Comparison of ENCODE assay signal across 1 cellular context in the genomic region with DNA sequence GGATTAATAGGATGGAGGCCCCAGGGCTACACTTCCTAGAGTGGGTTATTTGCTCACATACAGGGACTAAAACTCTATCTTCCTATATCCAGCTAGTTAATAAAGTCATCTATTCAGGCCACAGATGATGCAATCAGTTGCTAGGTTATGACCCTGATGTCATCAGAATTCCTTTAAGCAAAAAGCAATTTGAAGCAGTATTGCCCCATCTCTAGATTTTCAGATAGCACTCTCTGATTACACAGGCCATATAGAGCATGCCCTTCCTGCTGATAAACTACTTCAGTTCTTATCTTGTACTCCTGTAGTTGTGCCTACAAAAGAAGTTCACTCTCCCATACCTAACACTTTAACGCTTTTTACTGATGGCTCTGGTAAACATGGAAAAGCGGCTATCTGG.
TF ChIP-seq lines count a peak whose summit lies in the region.

No MANE protein-coding gene starts in this region.

TF ChIP-seq in HepG2, 621 proteins besides CTCF, POLR2A, EP300 and RAD21 (continued from another document and continues in another):
- TF ChIP-seq, protein P1, sequence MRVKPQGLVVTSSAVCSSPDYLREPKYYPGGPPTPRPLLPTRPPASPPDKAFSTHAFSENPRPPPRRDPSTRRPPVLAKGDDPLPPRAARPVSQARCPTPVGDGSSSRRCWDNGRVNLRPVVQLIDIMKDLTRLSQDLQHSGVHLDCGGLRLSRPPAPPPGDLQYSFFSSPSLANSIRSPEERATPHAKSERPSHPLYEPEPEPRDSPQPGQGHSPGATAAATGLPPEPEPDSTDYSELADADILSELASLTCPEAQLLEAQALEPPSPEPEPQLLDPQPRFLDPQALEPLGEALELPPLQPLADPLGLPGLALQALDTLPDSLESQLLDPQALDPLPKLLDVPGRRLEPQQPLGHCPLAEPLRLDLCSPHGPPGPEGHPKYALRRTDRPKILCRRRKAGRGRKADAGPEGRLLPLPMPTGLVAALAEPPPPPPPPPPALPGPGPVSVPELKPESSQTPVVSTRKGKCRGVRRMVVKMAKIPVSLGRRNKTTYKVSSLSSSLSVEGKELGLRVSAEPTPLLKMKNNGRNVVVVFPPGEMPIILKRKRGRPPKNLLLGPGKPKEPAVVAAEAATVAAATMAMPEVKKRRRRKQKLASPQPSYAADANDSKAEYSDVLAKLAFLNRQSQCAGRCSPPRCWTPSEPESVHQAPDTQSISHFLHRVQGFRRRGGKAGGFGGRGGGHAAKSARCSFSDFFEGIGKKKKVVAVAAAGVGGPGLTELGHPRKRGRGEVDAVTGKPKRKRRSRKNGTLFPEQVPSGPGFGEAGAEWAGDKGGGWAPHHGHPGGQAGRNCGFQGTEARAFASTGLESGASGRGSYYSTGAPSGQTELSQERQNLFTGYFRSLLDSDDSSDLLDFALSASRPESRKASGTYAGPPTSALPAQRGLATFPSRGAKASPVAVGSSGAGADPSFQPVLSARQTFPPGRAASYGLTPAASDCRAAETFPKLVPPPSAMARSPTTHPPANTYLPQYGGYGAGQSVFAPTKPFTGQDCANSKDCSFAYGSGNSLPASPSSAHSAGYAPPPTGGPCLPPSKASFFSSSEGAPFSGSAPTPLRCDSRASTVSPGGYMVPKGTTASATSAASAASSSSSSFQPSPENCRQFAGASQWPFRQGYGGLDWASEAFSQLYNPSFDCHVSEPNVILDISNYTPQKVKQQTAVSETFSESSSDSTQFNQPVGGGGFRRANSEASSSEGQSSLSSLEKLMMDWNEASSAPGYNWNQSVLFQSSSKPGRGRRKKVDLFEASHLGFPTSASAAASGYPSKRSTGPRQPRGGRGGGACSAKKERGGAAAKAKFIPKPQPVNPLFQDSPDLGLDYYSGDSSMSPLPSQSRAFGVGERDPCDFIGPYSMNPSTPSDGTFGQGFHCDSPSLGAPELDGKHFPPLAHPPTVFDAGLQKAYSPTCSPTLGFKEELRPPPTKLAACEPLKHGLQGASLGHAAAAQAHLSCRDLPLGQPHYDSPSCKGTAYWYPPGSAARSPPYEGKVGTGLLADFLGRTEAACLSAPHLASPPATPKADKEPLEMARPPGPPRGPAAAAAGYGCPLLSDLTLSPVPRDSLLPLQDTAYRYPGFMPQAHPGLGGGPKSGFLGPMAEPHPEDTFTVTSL (CRISPR knock-in tag; IDR thresholded peaks at IDR 0.05; ENCODE audit: borderline replicate concordance) = no peak
- TF ChIP-seq ZNF431 (CRISPR knock-in tag; IDR thresholded peaks at IDR 0.05; ENCODE audit: borderline replicate concordance, low read depth) (no peak), ZNF891 (CRISPR knock-in tag; IDR thresholded peaks at IDR 0.05) (no peak), RORA (CRISPR knock-in tag; IDR thresholded peaks at IDR 0.05) (no peak), ZBTB3 (CRISPR knock-in tag; IDR thresholded peaks at IDR 0.05; ENCODE audit: borderline replicate concordance, low read depth) (no peak), RFXAP (CRISPR knock-in tag; IDR thresholded peaks at IDR 0.05; ENCODE audit: borderline replicate concordance) (no peak), REPIN1 (CRISPR knock-in tag; IDR thresholded peaks at IDR 0.05; ENCODE audit: borderline replicate concordance, low read depth) (no peak), ZNF354B (CRISPR knock-in tag; IDR thresholded peaks at IDR 0.05) (no peak), NR2C2 (CRISPR knock-in tag; IDR thresholded peaks at IDR 0.05; ENCODE audit: borderline replicate concordance) (0 out of 2 replicates have a peak, but pooled peaks have one; percentile 46), YEATS2 (CRISPR knock-in tag; IDR thresholded peaks at IDR 0.05; ENCODE audit: borderline replicate concordance) (no peak), MIER2 (CRISPR knock-in tag; IDR thresholded peaks at IDR 0.05) (no peak), NCOA2 (CRISPR knock-in tag; IDR thresholded peaks at IDR 0.05) (peak; percentile 61), PCBP1 (IDR thresholded peaks at IDR 0.05; ENCODE audit: borderline replicate concordance, low read depth, low read length) (no peak), NR1H2 (CRISPR knock-in tag; IDR thresholded peaks at IDR 0.05; ENCODE audit: borderline replicate concordance, low read depth) (no peak), ZNF878 (CRISPR knock-in tag; IDR thresholded peaks at IDR 0.05) (no peak), SNAPC2 (CRISPR knock-in tag; IDR thresholded peaks at IDR 0.05) (no peak), ZNF792 (CRISPR knock-in tag; IDR thresholded peaks at IDR 0.05) (no peak), KDM5B (CRISPR knock-in tag; IDR thresholded peaks at IDR 0.05; ENCODE audit: borderline replicate concordance) (no peak), SOX6 (IDR thresholded peaks at IDR 0.05) (no peak), SOX6 (CRISPR knock-in tag; IDR thresholded peaks at IDR 0.05) (peak; percentile 71), ZNF567 (CRISPR knock-in tag; IDR thresholded peaks at IDR 0.05; ENCODE audit: borderline replicate concordance) (no peak), CEBPG (CRISPR knock-in tag; IDR thresholded peaks at IDR 0.05) (peak; percentile 91), GTF3A (CRISPR knock-in tag; conservative IDR thresholded peaks at IDR 0.05) (no peak), ZNF569 (CRISPR knock-in tag; IDR thresholded peaks at IDR 0.05; ENCODE audit: borderline replicate concordance) (no peak)
- TF ChIP-seq, protein P2, sequence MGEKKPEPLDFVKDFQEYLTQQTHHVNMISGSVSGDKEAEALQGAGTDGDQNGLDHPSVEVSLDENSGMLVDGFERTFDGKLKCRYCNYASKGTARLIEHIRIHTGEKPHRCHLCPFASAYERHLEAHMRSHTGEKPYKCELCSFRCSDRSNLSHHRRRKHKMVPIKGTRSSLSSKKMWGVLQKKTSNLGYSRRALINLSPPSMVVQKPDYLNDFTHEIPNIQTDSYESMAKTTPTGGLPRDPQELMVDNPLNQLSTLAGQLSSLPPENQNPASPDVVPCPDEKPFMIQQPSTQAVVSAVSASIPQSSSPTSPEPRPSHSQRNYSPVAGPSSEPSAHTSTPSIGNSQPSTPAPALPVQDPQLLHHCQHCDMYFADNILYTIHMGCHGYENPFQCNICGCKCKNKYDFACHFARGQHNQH (CRISPR knock-in tag; IDR thresholded peaks at IDR 0.05) = no peak
- TF ChIP-seq, protein P3, sequence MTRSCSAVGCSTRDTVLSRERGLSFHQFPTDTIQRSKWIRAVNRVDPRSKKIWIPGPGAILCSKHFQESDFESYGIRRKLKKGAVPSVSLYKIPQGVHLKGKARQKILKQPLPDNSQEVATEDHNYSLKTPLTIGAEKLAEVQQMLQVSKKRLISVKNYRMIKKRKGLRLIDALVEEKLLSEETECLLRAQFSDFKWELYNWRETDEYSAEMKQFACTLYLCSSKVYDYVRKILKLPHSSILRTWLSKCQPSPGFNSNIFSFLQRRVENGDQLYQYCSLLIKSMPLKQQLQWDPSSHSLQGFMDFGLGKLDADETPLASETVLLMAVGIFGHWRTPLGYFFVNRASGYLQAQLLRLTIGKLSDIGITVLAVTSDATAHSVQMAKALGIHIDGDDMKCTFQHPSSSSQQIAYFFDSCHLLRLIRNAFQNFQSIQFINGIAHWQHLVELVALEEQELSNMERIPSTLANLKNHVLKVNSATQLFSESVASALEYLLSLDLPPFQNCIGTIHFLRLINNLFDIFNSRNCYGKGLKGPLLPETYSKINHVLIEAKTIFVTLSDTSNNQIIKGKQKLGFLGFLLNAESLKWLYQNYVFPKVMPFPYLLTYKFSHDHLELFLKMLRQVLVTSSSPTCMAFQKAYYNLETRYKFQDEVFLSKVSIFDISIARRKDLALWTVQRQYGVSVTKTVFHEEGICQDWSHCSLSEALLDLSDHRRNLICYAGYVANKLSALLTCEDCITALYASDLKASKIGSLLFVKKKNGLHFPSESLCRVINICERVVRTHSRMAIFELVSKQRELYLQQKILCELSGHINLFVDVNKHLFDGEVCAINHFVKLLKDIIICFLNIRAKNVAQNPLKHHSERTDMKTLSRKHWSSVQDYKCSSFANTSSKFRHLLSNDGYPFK (CRISPR knock-in tag; IDR thresholded peaks at IDR 0.05; ENCODE audit: borderline replicate concordance) = no peak
- TF ChIP-seq, protein P4, sequence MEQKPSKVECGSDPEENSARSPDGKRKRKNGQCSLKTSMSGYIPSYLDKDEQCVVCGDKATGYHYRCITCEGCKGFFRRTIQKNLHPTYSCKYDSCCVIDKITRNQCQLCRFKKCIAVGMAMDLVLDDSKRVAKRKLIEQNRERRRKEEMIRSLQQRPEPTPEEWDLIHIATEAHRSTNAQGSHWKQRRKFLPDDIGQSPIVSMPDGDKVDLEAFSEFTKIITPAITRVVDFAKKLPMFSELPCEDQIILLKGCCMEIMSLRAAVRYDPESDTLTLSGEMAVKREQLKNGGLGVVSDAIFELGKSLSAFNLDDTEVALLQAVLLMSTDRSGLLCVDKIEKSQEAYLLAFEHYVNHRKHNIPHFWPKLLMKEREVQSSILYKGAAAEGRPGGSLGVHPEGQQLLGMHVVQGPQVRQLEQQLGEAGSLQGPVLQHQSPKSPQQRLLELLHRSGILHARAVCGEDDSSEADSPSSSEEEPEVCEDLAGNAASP (CRISPR knock-in tag; IDR thresholded peaks at IDR 0.05; ENCODE audit: borderline replicate concordance) = 0 out of 2 replicates have a peak, but pooled peaks have one; percentile 41
- TF ChIP-seq, protein P5, sequence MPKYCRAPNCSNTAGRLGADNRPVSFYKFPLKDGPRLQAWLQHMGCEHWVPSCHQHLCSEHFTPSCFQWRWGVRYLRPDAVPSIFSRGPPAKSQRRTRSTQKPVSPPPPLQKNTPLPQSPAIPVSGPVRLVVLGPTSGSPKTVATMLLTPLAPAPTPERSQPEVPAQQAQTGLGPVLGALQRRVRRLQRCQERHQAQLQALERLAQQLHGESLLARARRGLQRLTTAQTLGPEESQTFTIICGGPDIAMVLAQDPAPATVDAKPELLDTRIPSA (CRISPR knock-in tag; IDR thresholded peaks at IDR 0.05; ENCODE audit: borderline replicate concordance) = no peak
- TF ChIP-seq, protein P6, sequence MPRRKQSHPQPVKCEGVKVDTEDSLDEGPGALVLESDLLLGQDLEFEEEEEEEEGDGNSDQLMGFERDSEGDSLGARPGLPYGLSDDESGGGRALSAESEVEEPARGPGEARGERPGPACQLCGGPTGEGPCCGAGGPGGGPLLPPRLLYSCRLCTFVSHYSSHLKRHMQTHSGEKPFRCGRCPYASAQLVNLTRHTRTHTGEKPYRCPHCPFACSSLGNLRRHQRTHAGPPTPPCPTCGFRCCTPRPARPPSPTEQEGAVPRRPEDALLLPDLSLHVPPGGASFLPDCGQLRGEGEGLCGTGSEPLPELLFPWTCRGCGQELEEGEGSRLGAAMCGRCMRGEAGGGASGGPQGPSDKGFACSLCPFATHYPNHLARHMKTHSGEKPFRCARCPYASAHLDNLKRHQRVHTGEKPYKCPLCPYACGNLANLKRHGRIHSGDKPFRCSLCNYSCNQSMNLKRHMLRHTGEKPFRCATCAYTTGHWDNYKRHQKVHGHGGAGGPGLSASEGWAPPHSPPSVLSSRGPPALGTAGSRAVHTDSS (CRISPR knock-in tag; conservative IDR thresholded peaks at IDR 0.05) = no peak
- TF ChIP-seq, protein P7, sequence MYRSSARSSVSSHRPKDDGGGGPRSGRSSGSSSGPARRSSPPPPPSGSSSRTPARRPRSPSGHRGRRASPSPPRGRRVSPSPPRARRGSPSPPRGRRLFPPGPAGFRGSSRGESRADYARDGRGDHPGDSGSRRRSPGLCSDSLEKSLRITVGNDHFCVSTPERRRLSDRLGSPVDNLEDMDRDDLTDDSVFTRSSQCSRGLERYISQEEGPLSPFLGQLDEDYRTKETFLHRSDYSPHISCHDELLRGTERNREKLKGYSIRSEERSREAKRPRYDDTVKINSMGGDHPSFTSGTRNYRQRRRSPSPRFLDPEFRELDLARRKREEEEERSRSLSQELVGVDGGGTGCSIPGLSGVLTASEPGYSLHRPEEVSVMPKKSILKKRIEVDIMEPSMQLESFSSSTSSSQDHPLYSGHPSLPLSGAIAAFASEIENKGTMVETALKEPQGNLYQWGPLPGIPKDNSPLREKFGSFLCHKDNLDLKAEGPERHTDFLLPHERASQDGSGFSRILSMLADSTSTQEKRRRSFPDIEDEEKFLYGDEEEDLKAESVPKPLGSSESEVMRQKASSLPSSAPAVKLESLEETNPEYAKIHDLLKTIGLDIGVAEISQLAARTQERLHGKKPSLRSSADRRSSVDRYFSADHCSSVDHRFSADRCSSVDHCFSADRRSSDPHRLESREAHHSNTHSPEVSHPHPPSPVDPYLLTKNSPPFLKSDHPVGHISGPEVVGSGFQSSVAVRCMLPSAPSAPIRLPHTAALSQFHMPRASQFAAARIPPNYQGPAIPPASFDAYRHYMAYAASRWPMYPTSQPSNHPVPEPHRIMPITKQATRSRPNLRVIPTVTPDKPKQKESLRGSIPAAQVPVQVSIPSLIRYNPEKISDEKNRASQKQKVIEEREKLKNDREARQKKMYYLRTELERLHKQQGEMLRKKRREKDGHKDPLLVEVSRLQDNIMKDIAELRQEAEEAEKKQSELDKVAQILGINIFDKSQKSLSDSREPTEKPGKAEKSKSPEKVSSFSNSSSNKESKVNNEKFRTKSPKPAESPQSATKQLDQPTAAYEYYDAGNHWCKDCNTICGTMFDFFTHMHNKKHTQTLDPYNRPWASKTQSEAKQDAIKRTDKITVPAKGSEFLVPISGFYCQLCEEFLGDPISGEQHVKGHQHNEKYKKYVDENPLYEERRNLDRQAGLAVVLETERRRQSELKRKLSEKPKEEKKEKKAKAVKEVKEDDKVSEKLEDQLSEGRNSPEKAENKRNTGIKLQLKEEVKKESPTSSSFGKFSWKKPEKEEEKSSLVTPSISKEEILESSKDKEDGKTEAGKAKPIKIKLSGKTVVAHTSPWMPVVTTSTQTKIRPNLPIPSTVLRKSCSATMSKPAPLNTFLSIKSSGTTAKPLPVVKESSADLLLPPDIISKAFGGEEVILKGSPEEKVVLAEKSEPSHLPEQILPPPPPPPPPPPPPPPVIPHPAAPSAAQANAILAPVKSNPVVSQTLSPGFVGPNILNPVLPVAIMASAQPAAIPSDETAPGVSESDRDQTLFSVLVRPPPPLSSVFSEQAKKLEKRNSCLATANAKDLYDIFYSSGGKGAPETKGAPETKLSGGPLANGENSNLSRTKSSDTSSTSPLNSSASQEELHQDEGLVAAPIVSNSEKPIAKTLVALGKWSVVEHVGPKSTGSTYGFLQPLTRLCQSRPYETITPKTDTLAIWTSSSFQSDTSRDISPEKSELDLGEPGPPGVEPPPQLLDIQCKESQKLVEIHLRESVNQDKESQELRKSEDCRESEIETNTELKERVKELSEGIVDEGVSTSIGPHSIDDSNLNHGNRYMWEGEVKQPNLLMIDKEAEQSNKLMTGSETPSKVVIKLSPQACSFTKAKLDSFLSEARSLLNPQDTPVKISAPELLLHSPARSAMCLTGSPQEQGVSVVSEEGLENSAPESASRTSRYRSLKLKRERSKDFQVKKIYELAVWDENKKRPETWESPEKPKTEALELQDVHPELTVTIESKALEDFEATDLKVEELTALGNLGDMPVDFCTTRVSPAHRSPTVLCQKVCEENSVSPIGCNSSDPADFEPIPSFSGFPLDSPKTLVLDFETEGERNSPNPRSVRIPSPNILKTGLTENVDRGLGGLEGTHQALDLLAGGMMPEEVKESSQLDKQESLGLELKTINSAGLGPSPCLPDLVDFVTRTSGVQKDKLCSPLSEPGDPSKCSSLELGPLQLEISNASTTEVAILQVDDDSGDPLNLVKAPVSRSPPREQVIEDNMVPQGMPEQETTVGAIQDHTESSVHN (CRISPR knock-in tag; IDR thresholded peaks at IDR 0.05) = no peak
- TF ChIP-seq, protein P8, sequence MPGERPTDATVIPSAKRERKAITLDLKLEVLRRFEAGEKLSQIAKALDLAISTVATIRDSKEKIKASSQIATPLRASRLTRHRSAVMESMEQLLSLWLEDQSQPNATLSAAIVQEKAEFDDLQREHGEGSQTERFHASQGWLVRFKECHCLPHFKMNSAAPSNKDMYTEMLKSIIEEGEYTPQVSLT (CRISPR knock-in tag; IDR thresholded peaks at IDR 0.05; ENCODE audit: borderline replicate concordance, low read depth) = no peak
